In the genomic region with DNA sequence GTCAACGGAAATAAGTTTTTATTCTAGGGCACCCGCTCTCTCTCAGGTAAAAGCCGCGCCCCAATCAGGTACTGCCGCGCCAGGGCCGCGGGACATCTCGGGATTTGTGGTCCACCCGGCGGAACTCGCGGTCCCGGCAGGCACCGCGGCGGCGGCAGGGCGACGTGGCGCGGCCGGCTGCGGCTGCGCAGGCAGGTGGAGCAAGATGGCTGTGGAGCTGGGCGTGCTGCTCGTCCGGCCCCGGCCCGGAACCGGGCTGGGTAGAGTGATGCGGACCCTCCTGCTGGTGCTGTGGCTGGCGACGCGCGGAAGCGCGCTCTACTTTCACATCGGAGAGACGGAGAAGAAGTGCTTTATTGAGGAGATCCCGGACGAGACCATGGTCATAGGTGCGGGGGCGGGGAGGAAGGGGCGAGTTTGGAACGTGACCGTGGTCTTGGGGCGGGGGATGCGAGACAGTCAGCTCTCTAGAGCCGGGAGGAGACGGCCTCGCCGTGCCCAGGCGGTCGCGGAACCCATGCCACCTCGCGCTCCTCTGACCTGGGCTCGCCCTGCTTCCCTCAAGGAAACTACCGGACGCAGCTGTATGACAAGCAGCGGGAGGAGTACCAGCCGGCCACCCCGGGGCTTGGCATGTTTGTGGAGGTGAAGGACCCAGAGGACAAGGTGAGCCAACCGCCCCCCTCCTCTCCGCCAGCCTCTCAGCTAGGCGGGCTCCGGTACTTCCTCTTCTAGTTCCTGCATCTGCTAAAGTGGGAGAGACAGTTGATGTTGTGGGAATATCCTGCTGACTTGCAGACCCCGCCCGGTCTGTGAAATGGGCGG, we compare ENCODE assay signal across 8 cellular contexts. TPM values are rescaled to one million over a fixed set of nuclear protein-coding genes. Genes with fewer than 3 reads are reported as not detected.
DNase-seq lines count a peak whose midpoint lies in the region; ATAC-seq and TF ChIP-seq lines count a peak whose summit lies in the region.

A gene (plus strand): TSS at position 194 of the 825 bp plus-strand sequence. CDS start 12 bp downstream, at position 206.

- peak within 1 kb of the TSS; percentile 98 for H3K27ac Mint-ChIP-seq in activated B cell treated with CpG ODN at 0.5 μM for 24 hours

- peak within 1 kb of the TSS; percentile 100 for H3K4me3 Mint-ChIP-seq in activated B cell treated with CpG ODN at 0.5 μM for 24 hours

- no peaks in the 10 kb centered on the region for H3K9me3 Mint-ChIP-seq in activated B cell treated with CpG ODN at 0.5 μM for 24 hours

- H4K20me1 ChIP-seq in smooth muscle cell (ENCODE audit: low read depth), result peaks cover 29% of the 10 kb centered on the region

- H3K36me3 ChIP-seq in smooth muscle cell (ENCODE audit: low read depth), result no peaks in the 10 kb centered on the region

- peaks cover 23% of the 10 kb centered on the region for H3K27me3 ChIP-seq in smooth muscle cell (ENCODE audit: low read depth)

- peaks cover 7% of the 10 kb centered on the region for H3K27me3 Mint-ChIP-seq in activated B cell treated with CpG ODN at 0.5 μM for 24 hours

- H3K36me3 Mint-ChIP-seq in activated B cell treated with CpG ODN at 0.5 μM for 24 hours (ENCODE audit: low read depth), result peaks cover 39% of the 10 kb centered on the region

- CTCF ChIA-PET in activated B cell treated with CpG ODN at 0.5 μM for 24 hours (lab: Charles Lee), result interaction anchor here (1.1 to 2.5 kb wide), 3 partner anchors 11 to 202 kb away, joined by 3 to 8 read pairs (median 5); no protein-coding TSS in a partner anchor

- intact Hi-C loops in activated B cell treated with CpG ODN at 0.5 μM for 24 hours (cut with micrococcal nuclease), result loop anchor here (1.0 to 10.0 kb wide), 5 partner anchors 8 to 197 kb away; a partner anchor contains a TSS

- no peaks in the 10 kb centered on the region for H3K4me1 ChIP-seq in smooth muscle cell (ENCODE audit: low read depth)

- TF ChIP-seq POLR2A in GM18505 (IDR thresholded peaks at IDR 0.05; ENCODE audit: borderline replicate concordance, extremely low read depth, insufficient read depth, insufficient read length), result peak; percentile 97

- peaks cover 17% of the 10 kb centered on the region for H3K79me2 ChIP-seq in smooth muscle cell (ENCODE audit: low read depth)

- peak within 1 kb of the TSS; percentile 84 for H3K4me2 ChIP-seq in smooth muscle cell

- peak within 1 kb of the TSS; percentile 64 for H3K27ac ChIP-seq in 22Rv1
- H3K27ac ChIP-seq in smooth muscle cell (ENCODE audit: low read depth), result peak within 1 kb of the TSS; percentile 88

- H2AFZ ChIP-seq in smooth muscle cell (ENCODE audit: low read depth), result peak within 1 kb of the TSS; percentile 93

- POLR2A ChIA-PET in activated B cell treated with CpG ODN at 0.5 μM for 24 hours (lab: Charles Lee), result interaction anchor here (0.6 to 2.2 kb wide), 9 partner anchors 8 to 260 kb away, joined by 3 to 11 read pairs (median 3); a partner anchor contains a TSS

- peak; percentile 33 for DNase-seq in NCI-H2107 treated with DMSO at 0.1 percent for 48 hours (lab: John Stamatoyannopoulos, UW; ENCODE audit: unreplicated experiment)
- DNase-seq in activated B cell treated with CpG ODN at 0.5 μM for 24 hours, result peak; percentile 85
- peak; percentile 77 to 80 for DNase-seq in cardiac fibroblast (ENCODE audit: low read depth in 2 of 2)
- peak; percentile 94 for DNase-seq in iPS-NIHi7 (ENCODE audit: extremely low spot score)
- DNase-seq in smooth muscle cell (lab: John Stamatoyannopoulos, UW; ENCODE audit: unreplicated experiment), result peak; percentile 50

- H3F3A ChIP-seq in smooth muscle cell (ENCODE audit: low read depth), result peaks cover 26% of the 10 kb centered on the region

- peak within 1 kb of the TSS; percentile 98 for H3K9ac ChIP-seq in smooth muscle cell (ENCODE audit: low read depth)

- WGBS in smooth muscle cell (ENCODE audit: low lambda C conversion rate), result under 1% methylated on average over 71 of the region's 71 CpGs

- peaks cover 20% of the 10 kb centered on the region for H3K4me1 Mint-ChIP-seq in activated B cell treated with CpG ODN at 0.5 μM for 24 hours

- no peaks in the 10 kb centered on the region for H3K9me3 ChIP-seq in smooth muscle cell (replicated peaks; ENCODE audit: low read depth)

- H3K4me3 ChIP-seq in cardiac fibroblast (replicated peaks in 1 of 2; ENCODE audit: low read depth in 2 of 2, low read length in 2 of 2), result peak within 1 kb of the TSS; percentile 97 to 99
- H3K4me3 ChIP-seq in smooth muscle cell, result peak within 1 kb of the TSS; percentile 100

- ATAC-seq in GM18505 (IDR thresholded peaks at IDR 0.05; ENCODE audit: unreplicated experiment), result peak; percentile 92
- ATAC-seq in HG02970 (IDR thresholded peaks at IDR 0.05; ENCODE audit: low FRiP score, unreplicated experiment), result peak; percentile 95
- peak; percentile 98 for ATAC-seq in activated B cell treated with CpG ODN at 0.5 μM for 24 hours (ENCODE audit: low read depth)

- no peak for TF ChIP-seq CTCF in 22Rv1 (IDR thresholded peaks at IDR 0.05)
- no peak for TF ChIP-seq CTCF in activated B cell treated with CpG ODN at 0.5 μM for 24 hours (IDR thresholded peaks at IDR 0.05)
- TF ChIP-seq CTCF in cardiac fibroblast (IDR thresholded peaks at IDR 0.05; ENCODE audit: low read depth, low read length), result no peak
- no peak for TF ChIP-seq CTCF in smooth muscle cell (IDR thresholded peaks at IDR 0.05; ENCODE audit: borderline replicate concordance, insufficient read depth, poor library complexity, severe bottlenecking)

RNA-seq across cellular contexts. Expression of the gene that starts here (rescaled TPM):
- total RNA-seq in activated B cell treated with CpG ODN at 0.5 μM for 24 hours, result 78.4 and 82.2 TPM in 2 replicates
- 211 and 224 TPM in 2 replicates for total RNA-seq in smooth muscle cell
- 611 and 662 TPM in 2 replicates for polyA plus RNA-seq in smooth muscle cell

Comparison
In these comparisons a context has a peak if more than half of its experiments do, and no peak if none do; other contexts are left out.
1. Peak in every context shown above with its lines: DNase-seq, ATAC-seq, H3K4me3 ChIP-seq and H3K27ac ChIP-seq.
2. DNase-seq: peak in every context shown above with its lines; median percentile 94 in iPS-NIHi7; 85 in activated B cell treated with CpG ODN at 0.5 μM for 24 hours; 78 in cardiac fibroblast; 50 in smooth muscle cell; 33 in NCI-H2107 treated with DMSO at 0.1 percent for 48 hours.